ENCODE assay signal across 1 cellular context in the genomic region with DNA sequence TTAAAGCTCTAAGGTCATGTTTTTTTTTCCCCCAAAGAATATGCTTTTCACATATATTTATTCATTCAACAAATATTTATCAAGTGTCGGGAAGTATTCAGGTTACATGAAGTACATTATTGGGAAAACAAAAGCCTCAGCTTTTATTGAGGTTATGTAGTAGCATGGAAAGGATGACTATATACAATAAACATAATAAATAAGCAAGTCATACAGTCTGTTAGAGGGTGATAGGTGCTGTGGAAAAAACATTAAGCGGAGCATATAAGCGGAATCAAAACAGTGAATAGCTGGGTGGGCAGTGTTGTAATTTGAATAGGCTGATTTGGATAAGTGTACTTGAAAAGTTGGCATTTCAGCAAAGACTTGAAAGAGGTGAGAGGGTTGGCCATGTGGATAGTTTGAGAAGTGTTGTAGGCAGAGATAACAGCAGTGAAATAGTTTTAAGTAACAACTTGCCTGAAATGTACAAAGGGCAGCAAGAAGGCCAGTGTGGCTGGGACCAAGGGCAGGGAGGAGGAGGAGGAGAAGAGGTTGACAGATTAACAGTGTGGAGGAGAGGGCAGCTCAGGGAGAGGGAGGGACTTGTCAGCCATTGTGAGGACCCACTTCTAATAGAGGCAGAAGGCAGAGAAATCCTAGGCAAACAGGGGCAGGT.
TF ChIP-seq lines count a peak whose summit lies in the region.

No MANE protein-coding gene starts in this region.

TF ChIP-seq in H1, 55 proteins besides CTCF, POLR2A, EP300 and RAD21:
- TF ChIP-seq, protein P1, sequence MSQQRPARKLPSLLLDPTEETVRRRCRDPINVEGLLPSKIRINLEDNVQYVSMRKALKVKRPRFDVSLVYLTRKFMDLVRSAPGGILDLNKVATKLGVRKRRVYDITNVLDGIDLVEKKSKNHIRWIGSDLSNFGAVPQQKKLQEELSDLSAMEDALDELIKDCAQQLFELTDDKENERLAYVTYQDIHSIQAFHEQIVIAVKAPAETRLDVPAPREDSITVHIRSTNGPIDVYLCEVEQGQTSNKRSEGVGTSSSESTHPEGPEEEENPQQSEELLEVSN (IDR thresholded peaks at IDR 0.05): no peak
- TF ChIP-seq, protein P2, sequence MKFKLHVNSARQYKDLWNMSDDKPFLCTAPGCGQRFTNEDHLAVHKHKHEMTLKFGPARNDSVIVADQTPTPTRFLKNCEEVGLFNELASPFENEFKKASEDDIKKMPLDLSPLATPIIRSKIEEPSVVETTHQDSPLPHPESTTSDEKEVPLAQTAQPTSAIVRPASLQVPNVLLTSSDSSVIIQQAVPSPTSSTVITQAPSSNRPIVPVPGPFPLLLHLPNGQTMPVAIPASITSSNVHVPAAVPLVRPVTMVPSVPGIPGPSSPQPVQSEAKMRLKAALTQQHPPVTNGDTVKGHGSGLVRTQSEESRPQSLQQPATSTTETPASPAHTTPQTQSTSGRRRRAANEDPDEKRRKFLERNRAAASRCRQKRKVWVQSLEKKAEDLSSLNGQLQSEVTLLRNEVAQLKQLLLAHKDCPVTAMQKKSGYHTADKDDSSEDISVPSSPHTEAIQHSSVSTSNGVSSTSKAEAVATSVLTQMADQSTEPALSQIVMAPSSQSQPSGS (IDR thresholded peaks at IDR 0.05; ENCODE audit: low read length): no peak
- no peak for TF ChIP-seq KDM5A (IDR thresholded peaks at IDR 0.05; ENCODE audit: low read length)
- no peak for TF ChIP-seq TEAD4 (IDR thresholded peaks at IDR 0.05; ENCODE audit: low read depth, low read length)
- no peak for TF ChIP-seq KDM1A (IDR thresholded peaks at IDR 0.05; ENCODE audit: borderline replicate concordance, low read length)
- TF ChIP-seq, protein P3, sequence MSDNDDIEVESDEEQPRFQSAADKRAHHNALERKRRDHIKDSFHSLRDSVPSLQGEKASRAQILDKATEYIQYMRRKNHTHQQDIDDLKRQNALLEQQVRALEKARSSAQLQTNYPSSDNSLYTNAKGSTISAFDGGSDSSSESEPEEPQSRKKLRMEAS (IDR thresholded peaks at IDR 0.05): no peak
- TF ChIP-seq RBBP5 (IDR thresholded peaks at IDR 0.05; ENCODE audit: borderline replicate concordance, low read depth, low read length): no peak
- TF ChIP-seq KDM4A (IDR thresholded peaks at IDR 0.05; ENCODE audit: low read depth, low read length, severe bottlenecking): no peak
- TF ChIP-seq SIN3A (conservative IDR thresholded peaks at IDR 0.05 in 1 of 2, IDR thresholded peaks at IDR 0.05 in 1 of 2; ENCODE audit: low read depth in 1 of 2, low read length in 2 of 2): no peak
- no peak for TF ChIP-seq POU5F1 (IDR thresholded peaks at IDR 0.05; ENCODE audit: low read depth, low read length)
- TF ChIP-seq FOSL1 (IDR thresholded peaks at IDR 0.05; ENCODE audit: insufficient read depth, low read depth, low read length): no peak
- TF ChIP-seq POLR2AphosphoS5 (IDR thresholded peaks at IDR 0.05; ENCODE audit: low read depth, low read length): no peak
- TF ChIP-seq, protein P4, sequence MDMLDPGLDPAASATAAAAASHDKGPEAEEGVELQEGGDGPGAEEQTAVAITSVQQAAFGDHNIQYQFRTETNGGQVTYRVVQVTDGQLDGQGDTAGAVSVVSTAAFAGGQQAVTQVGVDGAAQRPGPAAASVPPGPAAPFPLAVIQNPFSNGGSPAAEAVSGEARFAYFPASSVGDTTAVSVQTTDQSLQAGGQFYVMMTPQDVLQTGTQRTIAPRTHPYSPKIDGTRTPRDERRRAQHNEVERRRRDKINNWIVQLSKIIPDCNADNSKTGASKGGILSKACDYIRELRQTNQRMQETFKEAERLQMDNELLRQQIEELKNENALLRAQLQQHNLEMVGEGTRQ (IDR thresholded peaks at IDR 0.05; ENCODE audit: low read length): no peak
- TF ChIP-seq SIRT6 (IDR thresholded peaks at IDR 0.05; ENCODE audit: low read length): no peak
- TF ChIP-seq GTF2F1 (IDR thresholded peaks at IDR 0.05; ENCODE audit: borderline replicate concordance, low read depth, low read length): no peak
- no peak for TF ChIP-seq TCF12 (IDR thresholded peaks at IDR 0.05; ENCODE audit: low read depth, low read length)
- TF ChIP-seq CHD1 (IDR thresholded peaks at IDR 0.05; ENCODE audit: low read depth, low read length): no peak
